15 cellular contexts compared by ENCODE assay signal in the genomic region with DNA sequence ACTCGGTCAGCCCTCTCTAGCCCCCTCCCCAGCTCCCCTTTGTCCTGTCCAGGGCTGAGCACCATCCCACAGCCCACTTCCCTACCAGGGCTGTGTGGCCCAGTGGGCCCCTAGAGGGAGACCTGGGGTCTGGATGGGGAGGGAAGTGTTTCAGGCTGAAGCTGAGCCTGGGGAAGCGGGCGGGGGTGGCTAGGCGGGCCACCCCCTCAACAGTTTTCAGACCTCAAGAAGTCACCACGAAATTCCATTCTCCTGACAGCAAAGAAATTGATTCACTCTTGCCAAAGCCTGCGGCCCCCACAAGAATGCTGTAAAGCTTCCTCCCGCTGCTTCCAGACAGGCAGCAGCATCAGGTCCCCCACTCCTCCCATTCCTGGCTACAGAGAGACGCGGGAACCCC. TPM values are rescaled to one million over a fixed set of nuclear protein-coding genes. Genes with fewer than 3 reads are reported as not detected.
DNase-seq lines count a peak whose midpoint lies in the region; ATAC-seq lines count a peak whose summit lies in the region.
"Had no signal": no experiment of that assay in that cellular context is flagged by ENCODE, and none has a peak within 500 bp of the region (broad histone marks: within the 10 kb centered on the region; RNA-seq: fewer than 3 reads in every experiment).

No MANE protein-coding gene starts in this region.

- peaks cover 0 to 24% (median 21%) of the 10 kb centered on the region in 11 experiments; a peak in 19 of 22 replicates for H4K20me1 ChIP-seq in BLaER1 treated with 17β-estradiol and CSF1 and Interleukin-3, amounts not matched to agents 10 nM and 100 nM

- intact Hi-C loops in sciatic nerve (cut with DNase I) = no loop called here

- peak overlapping the region; percentile 31 to 100 (median 96) for H3K4me2 ChIP-seq in BLaER1 treated with 17β-estradiol and CSF1 and Interleukin-3, amounts not matched to agents 10 nM and 100 nM

- peaks cover 51 to 83% (median 80%) of the 10 kb centered on the region in 10 experiments for H3K4me1 ChIP-seq in BLaER1 treated with 17β-estradiol and CSF1 and Interleukin-3, amounts not matched to agents 10 nM and 100 nM
- H3K4me1 ChIP-seq in NT2/D1 (ENCODE audit: insufficient read depth, insufficient read length) = peaks cover 46% of the 10 kb centered on the region

- peak overlapping the region in 7 of 11 experiments; percentile 8 to 45 (median 34); a peak in 10 of 22 replicates for H3K9ac ChIP-seq in BLaER1 treated with 17β-estradiol and CSF1 and Interleukin-3, amounts not matched to agents 10 nM and 100 nM
- H3K9ac ChIP-seq in NT2/D1 (ENCODE audit: insufficient read length, low read depth) = peak overlapping the region; percentile 59

- H3K9me3 ChIP-seq in BLaER1 treated with 17β-estradiol and CSF1 and Interleukin-3, amounts not matched to agents 10 nM and 100 nM (replicated peaks in 1 of 11) = no peaks in the 10 kb centered on the region
- H3K9me3 ChIP-seq in NT2/D1 (ENCODE audit: insufficient read depth, low read length) = no peaks in the 10 kb centered on the region
- H3K9me3 ChIP-seq: heart right ventricle had no signal

- ATAC-seq in GM19395 (IDR thresholded peaks at IDR 0.05; ENCODE audit: unreplicated experiment) = no peak
- no peak for ATAC-seq in HG02588 (IDR thresholded peaks at IDR 0.05; ENCODE audit: unreplicated experiment)
- ATAC-seq in sciatic nerve = no peak
- ATAC-seq: natural killer cell treated with Interleukin-12 subunit alpha and Interleukin-12 subunit beta and Interleukin-15 and Interleukin-18, amount 100 ng/mL, for 72 hours had no signal

- DNase-seq in NT2/D1 (ENCODE audit: low read depth, low spot score) (no peak), dedifferentiated amniotic fluid mesenchymal stem cell (ENCODE audit: extremely low spot score) (peak; percentile 86), non-pigmented ciliary epithelial cell (ENCODE audit: low read depth) (peak; percentile 88), sciatic nerve (ENCODE audit: low spot score) (no peak), SIG-M5 (lab: John Stamatoyannopoulos, UW) (no peak)
- DNase-seq: activated CD4-positive, alpha-beta T cell treated with anti-CD3 and anti-CD28 coated beads for 48 hours; anterior cingulate cortex; DMS53; heart right ventricle; NCI-H1048; OCI-M1 had no signal

- H3K27me3 ChIP-seq in BLaER1 treated with 17β-estradiol and CSF1 and Interleukin-3, amounts not matched to agents 10 nM and 100 nM = no peaks in the 10 kb centered on the region
- H3K27me3 ChIP-seq in NT2/D1 (ENCODE audit: insufficient read depth, insufficient read length) = peaks cover 49% of the 10 kb centered on the region

- no peak overlapping the region for H3K4me3 ChIP-seq in BLaER1 treated with 17β-estradiol and CSF1 and Interleukin-3, amounts not matched to agents 10 nM and 100 nM
- H3K4me3 ChIP-seq in NT2/D1 (ENCODE audit: insufficient read length, low read depth) = no peak overlapping the region
- H3K4me3 ChIP-seq: heart right ventricle had no signal

- H3K27ac ChIP-seq in BLaER1 treated with 17β-estradiol and CSF1 and Interleukin-3, amounts not matched to agents 10 nM and 100 nM = peak overlapping the region in 8 of 11 experiments; percentile 6 to 85 (median 47); a peak in 14 of 22 replicates

- no peaks in the 10 kb centered on the region for H3K36me3 ChIP-seq in BLaER1 treated with 17β-estradiol and CSF1 and Interleukin-3, amounts not matched to agents 10 nM and 100 nM
- no peaks in the 10 kb centered on the region for H3K36me3 ChIP-seq in NT2/D1 (ENCODE audit: insufficient read depth, insufficient read length, low read length)
- H3K36me3 ChIP-seq: heart right ventricle had no signal

RNA-seq across cellular contexts. Expression of a gene that starts 2.6 kb away (rescaled TPM):
- 20.1 TPM for total RNA-seq in sciatic nerve

RNA-seq across cellular contexts. Expression of a gene that starts 38.3 kb away (rescaled TPM):
- 22.0 TPM for total RNA-seq in sciatic nerve

RNA-seq across cellular contexts. Expression of a gene that starts 40.8 kb away (rescaled TPM):
- not detected for total RNA-seq in sciatic nerve
- total RNA-seq: heart right ventricle; natural killer cell treated with Interleukin-12 subunit alpha and Interleukin-12 subunit beta and Interleukin-15 and Interleukin-18, amount 100 ng/mL, for 72 hours had no signal

RNA-seq across cellular contexts. Expression of a gene that starts 41.8 kb away (rescaled TPM):
- 21.4 TPM for total RNA-seq in sciatic nerve

Comparison
In these comparisons a context has a peak if more than half of its experiments do, and no peak if none do; other contexts are left out.
1. DNase-seq: peak in dedifferentiated amniotic fluid mesenchymal stem cell (single experiment) and non-pigmented ciliary epithelial cell (single experiment); none in NT2/D1 (single experiment), sciatic nerve (single experiment) and SIG-M5 (single experiment).